In genomic region chr18:23398401-23398800, GRCh38 we compare ENCODE assay signal across 24 cellular contexts. TPM values are rescaled to one million over a fixed set of nuclear protein-coding genes. Genes with fewer than 3 reads are reported as not detected.
DNase-seq lines count a peak whose midpoint lies in the region; ATAC-seq and TF ChIP-seq lines count a peak whose summit lies in the region.
"Had no signal": no experiment of that assay in that cellular context is flagged by ENCODE, and none has a peak within 500 bp of the region (broad histone marks: within the 10 kb centered on the region; RNA-seq: fewer than 3 reads in every experiment).

No MANE protein-coding gene starts in this region.

- no peaks in the 10 kb centered on the region for H3K27me3 ChIP-seq in brain microvascular endothelial cell (replicated peaks)
- H3K27me3 ChIP-seq in aorta (ENCODE audit: control insufficient read depth in 1 of 2, insufficient read depth in 2 of 2, low read length in 1 of 2), result no peaks in the 10 kb centered on the region
- H3K27me3 ChIP-seq: esophagus squamous epithelium, right atrium auricular region, upper lobe of left lung had no signal

- H3K36me3 Mint-ChIP-seq in immature natural killer cell, result peaks cover 0 to 20% (median 3%) of the 10 kb centered on the region in 3 donors

- H3K4me3 Mint-ChIP-seq in immature natural killer cell, result peak overlapping the region; percentile 41 to 63 (median 44)
- H3K4me3 Mint-ChIP-seq: activated CD8-positive, alpha-beta memory T cell treated with anti-CD3 and anti-CD28 coated beads, Interleukin-2, amount 10 ng/mL, durations not matched to agents 7 days and 5 days; endodermal cell; T-helper 2 cell treated with Interferon-gamma antibody and Interleukin-4, amounts not matched to agents 5 μg/mL and 100 μg/mL, for 36 hours had no signal

- H3K4me3 ChIP-seq in AG10803 (ENCODE audit: low read length), result no peak overlapping the region
- H3K4me3 ChIP-seq in brain microvascular endothelial cell (ENCODE audit: low read depth, low read length), result no peak overlapping the region
- no peak overlapping the region for H3K4me3 ChIP-seq in aorta (ENCODE audit: low read length in 2 of 2)
- H3K4me3 ChIP-seq: esophagus squamous epithelium, GM12878, right atrium auricular region, upper lobe of left lung had no signal

- intact Hi-C loops in aorta (cut with DNase I), result no loop called here

- in situ Hi-C loops in brain microvascular endothelial cell (cut with HindIII; ENCODE audit: low pct_ligation_motif_present, low sequenced_read_pairs), result no loop called here

- H3K27ac Mint-ChIP-seq in immature natural killer cell, result peak overlapping the region; percentile 31 to 83 (median 70)
- H3K27ac Mint-ChIP-seq: activated CD8-positive, alpha-beta memory T cell treated with anti-CD3 and anti-CD28 coated beads, Interleukin-2, amount 10 ng/mL, durations not matched to agents 7 days and 5 days; endodermal cell; T-helper 2 cell treated with Interferon-gamma antibody and Interleukin-4, amounts not matched to agents 5 μg/mL and 100 μg/mL, for 36 hours had no signal

- TF ChIP-seq CTCF in AG10803 (conservative IDR thresholded peaks at IDR 0.05; ENCODE audit: low read length) (no peak), brain microvascular endothelial cell (IDR thresholded peaks at IDR 0.05; ENCODE audit: low read depth, low read length, missing control alignments) (no peak)

- H3K36me3 ChIP-seq in brain microvascular endothelial cell (replicated peaks), result peaks cover 2% of the 10 kb centered on the region
- H3K36me3 ChIP-seq in aorta (ENCODE audit: control insufficient read depth in 1 of 2, insufficient read depth in 2 of 2, low read length in 1 of 2), result peaks cover 0 to 2% of the 10 kb centered on the region in 2 donors
- H3K36me3 ChIP-seq: esophagus squamous epithelium, right atrium auricular region, upper lobe of left lung had no signal

- H3K27me3 Mint-ChIP-seq in immature natural killer cell (ENCODE audit: low read depth in 3 of 3), result peaks cover 0 to 2% (median 1%) of the 10 kb centered on the region in 3 donors
- H3K27me3 Mint-ChIP-seq: activated CD8-positive, alpha-beta memory T cell treated with anti-CD3 and anti-CD28 coated beads, Interleukin-2, amount 10 ng/mL, durations not matched to agents 7 days and 5 days had no signal

- H3K9me3 Mint-ChIP-seq in immature natural killer cell, result no peaks in the 10 kb centered on the region
- H3K9me3 Mint-ChIP-seq: endodermal cell; T-helper 2 cell treated with Interferon-gamma antibody and Interleukin-4, amounts not matched to agents 5 μg/mL and 100 μg/mL, for 36 hours had no signal

- H3K9me3 ChIP-seq in aorta (ENCODE audit: control insufficient read depth, low read length), result no peaks in the 10 kb centered on the region
- H3K9me3 ChIP-seq: esophagus squamous epithelium, right atrium auricular region, upper lobe of left lung had no signal

- H3K4me1 ChIP-seq in aorta (ENCODE audit: control insufficient read depth in 1 of 2, insufficient read depth in 2 of 2, low read length in 2 of 2), result no peaks in the 10 kb centered on the region
- H3K4me1 ChIP-seq: esophagus squamous epithelium, right atrium auricular region had no signal

- DNase-seq in AG10803 (ENCODE audit: low read depth), result peak; percentile 31
- peak; percentile 44 for DNase-seq in EH (ENCODE audit: low read depth)
- peak; percentile 31 for DNase-seq in brain microvascular endothelial cell
- DNase-seq in immature natural killer cell, result no peak
- DNase-seq in HuH-7.5 (ENCODE audit: low spot score), result no peak
- DNase-seq in aorta, result no peak
- no peak for DNase-seq in epidermal melanocyte (ENCODE audit: insufficient read length, low spot score)
- DNase-seq: activated CD4-positive, alpha-beta T cell treated with anti-CD3 and anti-CD28 coated beads for 4 hours; activated CD8-positive, alpha-beta memory T cell treated with anti-CD3 and anti-CD28 coated beads, Interleukin-2, amount 10 ng/mL, durations not matched to agents 7 days and 5 days; activated T-cell treated with anti-CD3 and anti-CD28 coated beads, Interleukin-2, amount 50 U/mL, for 48 hours; amygdala; C1 segment of cervical spinal cord; cortex of kidney; esophagus squamous epithelium; glutamatergic neuron; MV-4-11; NCI-H1694; upper lobe of left lung had no signal

- no peak overlapping the region for H3K27ac ChIP-seq in brain microvascular endothelial cell
- H3K27ac ChIP-seq in aorta (ENCODE audit: low read depth in 1 of 2, low read length in 2 of 2), result no peak overlapping the region
- H3K27ac ChIP-seq: esophagus squamous epithelium, KMS-11, parathyroid adenoma, right atrium auricular region, upper lobe of left lung had no signal

- ATAC-seq in aorta (ENCODE audit: low FRiP score), result no peak
- ATAC-seq: activated CD8-positive, alpha-beta memory T cell treated with anti-CD3 and anti-CD28 coated beads, Interleukin-2, amount 10 ng/mL, durations not matched to agents 7 days and 5 days; GM12878 had no signal

- peaks cover 48 to 75% of the 10 kb centered on the region in 2 donors for H3K4me1 Mint-ChIP-seq in immature natural killer cell

- 93 to 94% methylated on average over 4 of the region's 4 CpGs for WGBS in aorta, 2 donors

RNA-seq across cellular contexts. Expression of gene RIOK3, which starts 54.7 kb away (rescaled TPM):
- polyA plus RNA-seq in immature natural killer cell (10 to 100 TPM; 48.6 to 79.3 (median 72.8) TPM), aorta (10 to 100 TPM; 43.0 to 66.5 TPM)
- 10 to 100 TPM; 55.3 to 63.4 TPM for total RNA-seq in aorta

Comparison
In these comparisons a context has a peak if more than half of its experiments do, and no peak if none do; other contexts are left out.
1. DNase-seq: peak in AG10803 (single experiment), EH (single experiment) and brain microvascular endothelial cell (single experiment); none in immature natural killer cell (0 of 3), HuH-7.5 (single experiment), aorta (0 of 2) and epidermal melanocyte (single experiment).